16 cellular contexts compared by ENCODE assay signal in the genomic region with DNA sequence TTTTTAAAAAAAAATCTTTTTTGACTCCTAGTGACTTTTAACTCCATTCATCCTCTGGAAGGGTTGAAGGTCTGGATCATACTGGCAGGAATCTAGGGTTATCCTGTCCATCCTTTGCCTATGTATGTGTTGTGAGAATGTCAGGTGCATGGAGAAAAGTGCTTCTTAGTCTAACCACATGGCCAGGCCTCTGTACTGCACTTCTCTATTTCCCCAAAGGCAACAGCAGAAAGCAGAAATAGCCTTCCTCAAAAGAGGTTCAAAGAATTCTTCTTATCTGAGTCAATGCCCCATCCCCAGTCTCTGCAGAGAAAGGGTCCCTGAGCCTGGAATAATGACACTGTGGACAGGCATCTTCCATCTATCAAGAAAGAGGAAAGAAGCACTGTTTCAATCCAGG.
"Had no signal": no experiment of that assay in that cellular context is flagged by ENCODE, and none has a peak within 500 bp of the region (broad histone marks: within the 10 kb centered on the region; RNA-seq: fewer than 3 reads in every experiment).

No MANE protein-coding gene starts in this region.

- DNase-seq: activated CD4-positive, alpha-beta T cell treated with anti-CD3 and anti-CD28 coated beads, Interleukin-2, amount 50 U/mL, for 4 hours; activated effector memory CD4-positive, alpha-beta T cell treated with anti-CD3 and anti-CD28 coated beads, Interleukin-2, amount 50 U/mL, for 16 hours; activated T-cell treated with anti-CD3 and anti-CD28 coated beads, Interleukin-2, amount 50 U/mL, for 72 hours; colonic mucosa; erythroblast; foreskin melanocyte; hypothalamus; left lung; midbrain; occipital lobe; stimulated activated CD4-positive, alpha-beta T cell treated with anti-CD3 and anti-CD28 coated beads, Interleukin-12 subunit alpha, Interleukin-12 subunit beta, amount 100 ng/mL, for 4 hours; stimulated activated CD4-positive, alpha-beta T cell treated with anti-CD3 and anti-CD28 coated beads, Interleukin-1b, Interleukin-23, amount 100 ng/mL, for 48 hours; stimulated activated CD8-positive, alpha-beta memory T cell treated with anti-CD3 and anti-CD28 coated beads, Interleukin-4, amount 100 ng/mL, for 48 hours; stimulated activated naive CD4-positive, alpha-beta T cell; thyroid gland had no signal

- H3K4me1 ChIP-seq: ascending aorta, colonic mucosa, thyroid gland had no signal

- H3K27ac ChIP-seq: ascending aorta, colonic mucosa, left lung, thyroid gland had no signal

- H3K36me3 ChIP-seq: ascending aorta, colonic mucosa, left lung, thyroid gland had no signal

- H3K9me3 ChIP-seq: ascending aorta, colonic mucosa, left lung, thyroid gland had no signal

- H3K4me3 ChIP-seq: ascending aorta, colonic mucosa, left lung, thyroid gland had no signal

- ATAC-seq: activated T-cell treated with anti-CD3 and anti-CD28 coated beads, Interleukin-2, amount 50 U/mL, for 72 hours; left lung had no signal

- H3K27me3 ChIP-seq: ascending aorta, colonic mucosa, left lung, thyroid gland had no signal
